In the genomic region with DNA sequence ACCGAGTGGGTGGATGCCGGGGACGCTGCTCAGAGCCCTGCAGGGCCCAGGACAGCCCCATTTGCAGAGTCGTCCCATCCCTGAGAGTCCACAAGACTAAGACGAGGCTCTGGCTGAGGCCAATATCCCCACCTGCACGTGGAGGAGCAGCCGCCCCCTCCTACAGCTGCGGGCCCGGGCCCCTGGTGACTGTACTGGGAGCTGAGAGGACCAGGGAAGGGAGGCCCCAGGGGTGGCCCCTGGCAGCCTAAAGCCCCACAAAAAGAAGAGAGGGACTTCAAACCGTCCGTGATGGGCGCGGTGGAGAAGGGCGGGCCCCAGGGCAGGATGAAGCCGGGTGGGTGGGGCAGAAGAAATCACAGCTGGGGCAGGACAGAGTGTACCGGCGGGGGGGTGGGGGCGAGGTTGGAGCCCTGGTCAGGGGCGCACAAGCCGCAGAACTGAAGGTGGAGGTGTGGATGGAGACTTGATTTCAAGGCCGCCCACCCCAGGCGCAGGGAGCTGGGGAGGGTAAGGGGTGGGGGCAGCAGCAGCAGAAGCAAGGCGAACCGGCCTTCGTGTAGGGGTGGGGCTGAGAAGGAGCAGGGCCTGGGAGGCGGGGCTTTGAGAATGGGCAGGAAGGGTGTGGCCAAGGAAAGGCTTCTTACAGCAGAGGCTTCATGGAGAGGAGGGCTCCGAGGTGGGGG, we compare ENCODE assay signal across 6 cellular contexts. TPM values are rescaled to one million over a fixed set of nuclear protein-coding genes. Genes with fewer than 3 reads are reported as not detected.
DNase-seq lines count a peak whose midpoint lies in the region; ATAC-seq and TF ChIP-seq lines count a peak whose summit lies in the region.

No MANE protein-coding gene starts in this region.

- DNase-seq in T follicular helper cell (ENCODE audit: low read depth) (peak; percentile 78), smooth muscle cell (lab: John Stamatoyannopoulos, UW; ENCODE audit: unreplicated experiment) (peak; percentile 22), NCI-H510A (lab: John Stamatoyannopoulos, UW) (no peak)

- H3K27me3 Mint-ChIP-seq in dendritic cell treated with granulocyte-macrophage colony-stimulating factor and Interleukin-4, amounts not matched to agents 40 ng/mL and 50 ng/mL, for 4 days = no peaks in the 10 kb centered on the region

- peaks cover 28% of the 10 kb centered on the region for H3K4me1 Mint-ChIP-seq in dendritic cell treated with granulocyte-macrophage colony-stimulating factor and Interleukin-4, amounts not matched to agents 40 ng/mL and 50 ng/mL, for 4 days (ENCODE audit: low read depth)

- no peaks in the 10 kb centered on the region for H3K27me3 ChIP-seq in smooth muscle cell (ENCODE audit: low read depth)

- H3K4me2 ChIP-seq in smooth muscle cell = no peak overlapping the region

- H3K36me3 ChIP-seq in smooth muscle cell (ENCODE audit: low read depth) = no peaks in the 10 kb centered on the region

- H3K9me3 ChIP-seq in smooth muscle cell (replicated peaks; ENCODE audit: low read depth) = no peaks in the 10 kb centered on the region

- H3K4me3 Mint-ChIP-seq in dendritic cell treated with granulocyte-macrophage colony-stimulating factor and Interleukin-4, amounts not matched to agents 40 ng/mL and 50 ng/mL, for 4 days = peak overlapping the region; percentile 75

- no peak overlapping the region for H2AFZ ChIP-seq in smooth muscle cell (ENCODE audit: low read depth)

- no peaks in the 10 kb centered on the region for H3F3A ChIP-seq in smooth muscle cell (ENCODE audit: low read depth)

- TF ChIP-seq CTCF in smooth muscle cell (IDR thresholded peaks at IDR 0.05; ENCODE audit: borderline replicate concordance, insufficient read depth, poor library complexity, severe bottlenecking) = no peak

- intact Hi-C loops in dendritic cell treated with granulocyte-macrophage colony-stimulating factor and Interleukin-4, amounts not matched to agents 40 ng/mL and 50 ng/mL, for 4 days (cut with micrococcal nuclease) = no loop called here

- no peak overlapping the region for H3K27ac ChIP-seq in smooth muscle cell (ENCODE audit: low read depth)

- H3K9ac ChIP-seq in smooth muscle cell (ENCODE audit: low read depth) = no peak overlapping the region

- 80% methylated on average over 21 of the region's 27 CpGs for WGBS in smooth muscle cell (ENCODE audit: low lambda C conversion rate)

- H3K4me1 ChIP-seq in smooth muscle cell (ENCODE audit: low read depth) = no peaks in the 10 kb centered on the region

- H4K20me1 ChIP-seq in smooth muscle cell (ENCODE audit: low read depth) = peaks cover 18% of the 10 kb centered on the region

- H3K27ac Mint-ChIP-seq in dendritic cell treated with granulocyte-macrophage colony-stimulating factor and Interleukin-4, amounts not matched to agents 40 ng/mL and 50 ng/mL, for 4 days = peak overlapping the region; percentile 83

- ATAC-seq in GM19455 (IDR thresholded peaks at IDR 0.05; ENCODE audit: unreplicated experiment) = peak; percentile 41
- ATAC-seq in HG03097 (IDR thresholded peaks at IDR 0.05; ENCODE audit: low FRiP score, unreplicated experiment) = no peak

- no peaks in the 10 kb centered on the region for H3K79me2 ChIP-seq in smooth muscle cell (ENCODE audit: low read depth)

- no peak overlapping the region for H3K4me3 ChIP-seq in smooth muscle cell

- peaks cover 89% of the 10 kb centered on the region for H3K36me3 Mint-ChIP-seq in dendritic cell treated with granulocyte-macrophage colony-stimulating factor and Interleukin-4, amounts not matched to agents 40 ng/mL and 50 ng/mL, for 4 days (ENCODE audit: low read depth)

- no peaks in the 10 kb centered on the region for H3K9me3 Mint-ChIP-seq in dendritic cell treated with granulocyte-macrophage colony-stimulating factor and Interleukin-4, amounts not matched to agents 40 ng/mL and 50 ng/mL, for 4 days

RNA-seq across cellular contexts. Expression of gene CFD, which starts 12.9 kb away (rescaled TPM):
- not detected in 2 replicates for total RNA-seq in smooth muscle cell
- polyA plus RNA-seq in smooth muscle cell = 0.34 and 1.9 TPM in 2 replicates

RNA-seq across cellular contexts. Expression of gene ELANE, which starts 20.3 kb away (rescaled TPM):
- total RNA-seq in smooth muscle cell = not detected in 2 replicates
- not detected in 2 replicates for polyA plus RNA-seq in smooth muscle cell

RNA-seq across cellular contexts. Expression of gene MED16, which starts 20.6 kb away (rescaled TPM):
- 19.0 and 25.2 TPM in 2 replicates for total RNA-seq in smooth muscle cell
- 86.8 and 87.1 TPM in 2 replicates for polyA plus RNA-seq in smooth muscle cell

RNA-seq across cellular contexts. Expression of gene RNU6-9, which starts 20.9 kb away (rescaled TPM):
- not detected in 2 replicates for total RNA-seq in smooth muscle cell
- polyA plus RNA-seq in smooth muscle cell = not detected in 2 replicates

RNA-seq across cellular contexts. Expression of gene PRTN3, which starts 31.6 kb away (rescaled TPM):
- total RNA-seq in smooth muscle cell = not detected in 2 replicates
- polyA plus RNA-seq in smooth muscle cell = not detected in 2 replicates
